In the genomic region with DNA sequence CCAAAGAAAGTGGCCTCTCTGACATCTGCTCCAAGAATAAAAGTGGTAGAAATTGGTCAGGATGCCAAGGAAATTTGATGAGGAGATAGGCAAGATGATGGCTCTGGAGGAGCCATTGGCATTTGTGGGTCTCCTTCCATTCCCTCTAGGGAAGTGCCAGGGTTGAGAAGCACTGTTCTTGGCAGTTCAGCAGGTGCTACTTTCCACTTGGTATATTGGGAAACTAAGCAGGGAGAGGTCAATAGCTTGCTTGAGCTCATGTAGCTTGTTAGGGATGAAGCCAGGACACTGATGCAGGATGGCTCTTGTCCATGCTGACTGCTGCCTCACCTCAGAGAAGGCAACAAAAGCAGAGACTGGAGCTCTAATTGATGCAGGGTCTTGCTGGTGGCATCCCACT, we compare ENCODE assay signal across 16 cellular contexts.
A peak's percentile ranks its signal among the peaks of the same experiment; 100 is the strongest.
DNase-seq lines count a peak whose midpoint lies in the region; ATAC-seq and TF ChIP-seq lines count a peak whose summit lies in the region.
"Had no signal": no experiment of that assay in that cellular context is flagged by ENCODE, and none has a peak within 500 bp of the region (broad histone marks: within the 10 kb centered on the region; RNA-seq: fewer than 3 reads in every experiment).

No MANE protein-coding gene starts in this region.

- H3K27ac ChIP-seq in neutrophil = peak overlapping the region; percentile 84
- H3K27ac ChIP-seq: colonic mucosa, HL-60, thyroid gland had no signal

- H3K4me3 ChIP-seq in neutrophil (ENCODE audit: low read depth in 1 of 2, low read length in 1 of 2) = no peak overlapping the region
- H3K4me3 ChIP-seq: colonic mucosa, thyroid gland had no signal

- H3K9me3 ChIP-seq in neutrophil = no peaks in the 10 kb centered on the region
- H3K9me3 ChIP-seq: colonic mucosa, thyroid gland had no signal

- no peaks in the 10 kb centered on the region for H3K27me3 Mint-ChIP-seq in activated T-cell treated with anti-CD3 and anti-CD28 coated beads, Interleukin-2, amount 50 U/mL, for 4 hours (ENCODE audit: low read depth)
- H3K27me3 Mint-ChIP-seq in IgD-negative memory B cell = no peaks in the 10 kb centered on the region
- H3K27me3 Mint-ChIP-seq in activated naive CD8-positive, alpha-beta T cell treated with anti-CD3 and anti-CD28 coated beads, Interleukin-2, amount 10 ng/mL, durations not matched to agents 7 days and 5 days = no peaks in the 10 kb centered on the region
- H3K27me3 Mint-ChIP-seq in glutamatergic neuron (ENCODE audit: unreplicated experiment) = no peaks in the 10 kb centered on the region

- no peaks in the 10 kb centered on the region for H3K27me3 ChIP-seq in neutrophil
- H3K27me3 ChIP-seq: colonic mucosa, thyroid gland had no signal

- no peak for ATAC-seq in activated T-cell treated with anti-CD3 and anti-CD28 coated beads, Interleukin-2, amount 50 U/mL, for 4 hours
- no peak for ATAC-seq in activated naive CD8-positive, alpha-beta T cell treated with anti-CD3 and anti-CD28 coated beads, Interleukin-2, amount 10 ng/mL, durations not matched to agents 7 days and 5 days (ENCODE audit: low read depth)
- ATAC-seq: right cardiac atrium had no signal

- POLR2A ChIA-PET in activated naive CD8-positive, alpha-beta T cell treated with anti-CD3 and anti-CD28 coated beads, Interleukin-2, amount 10 ng/mL, durations not matched to agents 7 days and 5 days (lab: Charles Lee) = interaction anchor here (1.1 to 4.0 kb wide), 6 partner anchors 17 to 151 kb away, joined by 3 to 39 read pairs (median 4); a partner anchor contains a TSS

- H3K9me3 Mint-ChIP-seq in activated T-cell treated with anti-CD3 and anti-CD28 coated beads, Interleukin-2, amount 50 U/mL, for 4 hours = no peaks in the 10 kb centered on the region
- H3K9me3 Mint-ChIP-seq in IgD-negative memory B cell (no peaks in the 10 kb centered on the region), glutamatergic neuron (ENCODE audit: unreplicated experiment) (no peaks in the 10 kb centered on the region)
- H3K9me3 Mint-ChIP-seq in activated naive CD8-positive, alpha-beta T cell treated with anti-CD3 and anti-CD28 coated beads, Interleukin-2, amount 10 ng/mL, durations not matched to agents 7 days and 5 days = no peaks in the 10 kb centered on the region

- H3K4me1 ChIP-seq in neutrophil (ENCODE audit: control insufficient read depth in 1 of 2, insufficient read depth in 1 of 2, low read depth in 1 of 2, low read length in 1 of 2) = peaks cover 74 to 80% of the 10 kb centered on the region in 2 experiments

- no peak for DNase-seq in activated T-cell treated with anti-CD3 and anti-CD28 coated beads, Interleukin-2, amount 50 U/mL, for 4 hours
- no peak for DNase-seq in activated T-cell treated with anti-CD3 and anti-CD28 coated beads, Interleukin-2, amount 50 U/mL, for 48 hours
- no peak for DNase-seq in activated naive CD8-positive, alpha-beta T cell treated with anti-CD3 and anti-CD28 coated beads, Interleukin-2, amount 10 ng/mL, durations not matched to agents 7 days and 5 days
- no peak for DNase-seq in glutamatergic neuron
- no peak for DNase-seq in NCI-H2171 (lab: John Stamatoyannopoulos, UW)
- DNase-seq in NCI-H2029 (lab: John Stamatoyannopoulos, UW) = no peak
- DNase-seq: colonic mucosa; NCI-H1048; NCI-H2081 treated with DMSO at 0.1 percent for 48 hours; NCI-H524 treated with DMSO at 0.1 percent for 48 hours; stimulated activated CD4-positive, alpha-beta T cell treated with anti-CD3 and anti-CD28 coated beads, Interleukin-15, amount 100 ng/mL, for 24 hours; thyroid gland had no signal

- peaks cover 82% of the 10 kb centered on the region for H3K4me1 Mint-ChIP-seq in activated T-cell treated with anti-CD3 and anti-CD28 coated beads, Interleukin-2, amount 50 U/mL, for 4 hours (ENCODE audit: low read depth)
- H3K4me1 Mint-ChIP-seq in IgD-negative memory B cell (peaks cover 46 to 63% (median 59%) of the 10 kb centered on the region in 3 donors), glutamatergic neuron (ENCODE audit: low read depth, unreplicated experiment) (peaks cover 3% of the 10 kb centered on the region)
- peaks cover 61% of the 10 kb centered on the region for H3K4me1 Mint-ChIP-seq in activated naive CD8-positive, alpha-beta T cell treated with anti-CD3 and anti-CD28 coated beads, Interleukin-2, amount 10 ng/mL, durations not matched to agents 7 days and 5 days

- H3K36me3 ChIP-seq in neutrophil = no peaks in the 10 kb centered on the region
- H3K36me3 ChIP-seq: colonic mucosa, thyroid gland had no signal

- H3K36me3 Mint-ChIP-seq in activated T-cell treated with anti-CD3 and anti-CD28 coated beads, Interleukin-2, amount 50 U/mL, for 4 hours (ENCODE audit: insufficient read depth) = no peaks in the 10 kb centered on the region
- H3K36me3 Mint-ChIP-seq in IgD-negative memory B cell (peaks cover 1% of the 10 kb centered on the region), glutamatergic neuron (ENCODE audit: unreplicated experiment) (no peaks in the 10 kb centered on the region)
- H3K36me3 Mint-ChIP-seq in activated naive CD8-positive, alpha-beta T cell treated with anti-CD3 and anti-CD28 coated beads, Interleukin-2, amount 10 ng/mL, durations not matched to agents 7 days and 5 days = peaks cover 21% of the 10 kb centered on the region

- TF ChIP-seq CTCF in neutrophil (IDR thresholded peaks at IDR 0.05) (no peak), glutamatergic neuron (IDR thresholded peaks at IDR 0.05; ENCODE audit: partially characterized antibody, unreplicated experiment) (no peak)

- peak overlapping the region; percentile 52 for H3K4me3 Mint-ChIP-seq in activated T-cell treated with anti-CD3 and anti-CD28 coated beads, Interleukin-2, amount 50 U/mL, for 4 hours
- peak overlapping the region in 1 of 4 donors; percentile 55 for H3K4me3 Mint-ChIP-seq in IgD-negative memory B cell
- peak overlapping the region; percentile 63 for H3K4me3 Mint-ChIP-seq in activated naive CD8-positive, alpha-beta T cell treated with anti-CD3 and anti-CD28 coated beads, Interleukin-2, amount 10 ng/mL, durations not matched to agents 7 days and 5 days
- no peak overlapping the region for H3K4me3 Mint-ChIP-seq in glutamatergic neuron (ENCODE audit: unreplicated experiment)

- H3K27ac Mint-ChIP-seq in IgD-negative memory B cell = peak overlapping the region in 2 of 3 donors; percentile 45 to 81
- H3K27ac Mint-ChIP-seq in activated naive CD8-positive, alpha-beta T cell treated with anti-CD3 and anti-CD28 coated beads, Interleukin-2, amount 10 ng/mL, durations not matched to agents 7 days and 5 days = peak overlapping the region; percentile 100
- no peak overlapping the region for H3K27ac Mint-ChIP-seq in glutamatergic neuron (ENCODE audit: unreplicated experiment)
